In genomic region chr13:26810095-26810494, GRCh38 we compare ENCODE assay signal across 22 cellular contexts. TPM values are rescaled to one million over a fixed set of nuclear protein-coding genes. Genes with fewer than 3 reads are reported as not detected.
DNase-seq lines count a peak whose midpoint lies in the region; ATAC-seq, FAIRE-seq and TF ChIP-seq lines count a peak whose summit lies in the region.
"Had no signal": no experiment of that assay in that cellular context is flagged by ENCODE, and none has a peak within 500 bp of the region (broad histone marks: within the 10 kb centered on the region; RNA-seq: fewer than 3 reads in every experiment).

No MANE protein-coding gene starts in this region.

- no peak for FAIRE-seq in small intestine (lab: Jason Lieb, UNC)
- FAIRE-seq: A204.1, D721Med, G401.6, GM12891, GM19239, H54 had no signal

- no peak overlapping the region for H3K27ac Mint-ChIP-seq in WTC11
- H3K27ac Mint-ChIP-seq: CD4-positive, alpha-beta T cell had no signal

- H4K20me1 ChIP-seq in hepatocyte (ENCODE audit: insufficient read depth, poor library complexity, severe bottlenecking), result no peaks in the 10 kb centered on the region

- H3K9me3 Mint-ChIP-seq in WTC11, result peaks cover 12% of the 10 kb centered on the region

- H3K27me3 Mint-ChIP-seq in WTC11 (ENCODE audit: low read depth), result no peaks in the 10 kb centered on the region

- H3K4me3 ChIP-seq in hepatocyte, result no peak overlapping the region
- no peak overlapping the region for H3K4me3 ChIP-seq in small intestine (ENCODE audit: low read depth in 1 of 2, low read length in 2 of 2)
- no peak overlapping the region for H3K4me3 ChIP-seq in colonic mucosa
- no peak overlapping the region for H3K4me3 ChIP-seq in testis
- H3K4me3 ChIP-seq: GM23248 had no signal

- no peak for DNase-seq in WTC11 (ENCODE audit: low spot score)
- DNase-seq in hepatocyte (ENCODE audit: low spot score), result no peak
- peak; percentile 46 for DNase-seq in left kidney (ENCODE audit: low read depth, low spot score)
- peak; percentile 53 for DNase-seq in small intestine
- DNase-seq in colonic mucosa, result no peak
- DNase-seq in testis, result no peak
- DNase-seq: ACHN; Caco-2; CD4-positive, alpha-beta T cell; GM23248; HCEC 1CT had no signal

- peaks cover 11% of the 10 kb centered on the region for H3K36me3 Mint-ChIP-seq in WTC11

- H3K9ac ChIP-seq in colonic mucosa (ENCODE audit: low read depth in 2 of 2, low read length in 2 of 2), result no peak overlapping the region
- H3K9ac ChIP-seq: GM23248 had no signal

- H3K4me3 Mint-ChIP-seq in WTC11, result no peak overlapping the region
- H3K4me3 Mint-ChIP-seq: CD4-positive, alpha-beta T cell had no signal

- no peaks in the 10 kb centered on the region for H3K36me3 ChIP-seq in hepatocyte (replicated peaks; ENCODE audit: insufficient read depth, low read depth)
- H3K36me3 ChIP-seq in small intestine (ENCODE audit: control insufficient read depth in 2 of 2, insufficient read depth in 2 of 2, low read length in 2 of 2), result no peaks in the 10 kb centered on the region
- H3K36me3 ChIP-seq in colonic mucosa, result no peaks in the 10 kb centered on the region
- no peaks in the 10 kb centered on the region for H3K36me3 ChIP-seq in testis (ENCODE audit: low read depth, missing control alignments)

- peaks cover 26% of the 10 kb centered on the region for H3K4me1 Mint-ChIP-seq in WTC11

- WGBS in hepatocyte (ENCODE audit: low lambda C conversion rate, missing lambda C conversion rate), result 48% methylated on average over 2 of the region's 2 CpGs
- 3 to 40% (median 22%) methylated on average over 2 of the region's 2 CpGs for WGBS in small intestine, 3 donors
- WGBS in testis, 2 donors, result 35 to 66% methylated on average over 2 of the region's 2 CpGs

- no peak for TF ChIP-seq POLR2A in testis (IDR thresholded peaks at IDR 0.05)

- H3K9me2 ChIP-seq in hepatocyte (replicated peaks; ENCODE audit: insufficient read depth), result no peaks in the 10 kb centered on the region

- H2AFZ ChIP-seq in hepatocyte, result no peak overlapping the region
- H2AFZ ChIP-seq: GM23248 had no signal

- H3K27me3 ChIP-seq in hepatocyte, result no peaks in the 10 kb centered on the region
- H3K27me3 ChIP-seq in small intestine (ENCODE audit: control insufficient read depth in 2 of 2, insufficient read depth in 2 of 2, low read length in 2 of 2), result peaks cover 0 to 2% of the 10 kb centered on the region in 2 donors
- H3K27me3 ChIP-seq in colonic mucosa, result no peaks in the 10 kb centered on the region
- no peaks in the 10 kb centered on the region for H3K27me3 ChIP-seq in testis

- CTCF ChIA-PET in WTC11 (lab: Charles Lee), result interaction anchor here (2.0 kb wide), 1 partner anchor 63 kb away, joined by 6 read pairs; no protein-coding TSS in a partner anchor

- intact Hi-C loops in colonic mucosa (cut with DNase I), result no loop called here
- intact Hi-C loops in testis (cut with DNase I; ENCODE audit: low total_unique reads), result no loop called here

- no peak overlapping the region for H3K27ac ChIP-seq in hepatocyte
- H3K27ac ChIP-seq in small intestine (ENCODE audit: low read depth in 1 of 2, low read length in 1 of 2), result no peak overlapping the region
- no peak overlapping the region for H3K27ac ChIP-seq in colonic mucosa
- H3K27ac ChIP-seq in testis, result no peak overlapping the region
- H3K27ac ChIP-seq: C4-2B, GM23248, HL-60 had no signal

- POLR2A ChIA-PET in WTC11 (lab: Charles Lee), result no interaction called here

- H3K79me2 ChIP-seq in hepatocyte, result no peaks in the 10 kb centered on the region

- peak; percentile 24; the same call in 1 of the 2 replicates for ATAC-seq in WTC11
- no peak for ATAC-seq in HG02588 (IDR thresholded peaks at IDR 0.05; ENCODE audit: unreplicated experiment)

- TF ChIP-seq CTCF in WTC11 (IDR thresholded peaks at IDR 0.05), result no peak
- TF ChIP-seq CTCF in hepatocyte (IDR thresholded peaks at IDR 0.05; ENCODE audit: poor library complexity), result no peak
- TF ChIP-seq CTCF in colonic mucosa (IDR thresholded peaks at IDR 0.05), result no peak
- TF ChIP-seq CTCF in testis (IDR thresholded peaks at IDR 0.05), result no peak

- no peaks in the 10 kb centered on the region for H3K4me1 ChIP-seq in hepatocyte (ENCODE audit: insufficient read depth)
- H3K4me1 ChIP-seq in small intestine (ENCODE audit: control insufficient read depth in 2 of 2, insufficient read depth in 1 of 2, low read depth in 1 of 2, low read length in 1 of 2), result peaks cover 0 to 3% of the 10 kb centered on the region in 2 donors
- no peaks in the 10 kb centered on the region for H3K4me1 ChIP-seq in colonic mucosa
- no peaks in the 10 kb centered on the region for H3K4me1 ChIP-seq in testis
- H3K4me1 ChIP-seq: Caco-2 had no signal

- peak overlapping the region; percentile 49 for H3K4me2 ChIP-seq in hepatocyte

- H3K9me3 ChIP-seq in hepatocyte (ENCODE audit: low read depth) (no peaks in the 10 kb centered on the region), small intestine (ENCODE audit: control insufficient read depth, low read depth) (no peaks in the 10 kb centered on the region), colonic mucosa (no peaks in the 10 kb centered on the region), testis (no peaks in the 10 kb centered on the region)
- H3K9me3 ChIP-seq: Caco-2 had no signal

TF ChIP-seq in WTC11, 78 proteins besides CTCF, POLR2A, EP300 and RAD21 (continues in another document):
- TF ChIP-seq ATF2 (CRISPR knock-in tag; IDR thresholded peaks at IDR 0.05; ENCODE audit: borderline replicate concordance, low read depth) (no peak), ZBTB21 (CRISPR knock-in tag; IDR thresholded peaks at IDR 0.05; ENCODE audit: borderline replicate concordance) (no peak), TCF7 (CRISPR knock-in tag; IDR thresholded peaks at IDR 0.05; ENCODE audit: low read depth) (no peak), ZNF396 (CRISPR knock-in tag; IDR thresholded peaks at IDR 0.05; ENCODE audit: borderline replicate concordance) (no peak), JUN (CRISPR knock-in tag; IDR thresholded peaks at IDR 0.05) (no peak), ZNF416 (CRISPR knock-in tag; IDR thresholded peaks at IDR 0.05) (no peak), FOXP4 (CRISPR knock-in tag; IDR thresholded peaks at IDR 0.05) (no peak), GTF2I (CRISPR knock-in tag; conservative IDR thresholded peaks at IDR 0.05) (no peak), ZNF671 (CRISPR knock-in tag; IDR thresholded peaks at IDR 0.05) (no peak), NR2C2 (CRISPR knock-in tag; IDR thresholded peaks at IDR 0.05) (no peak), USF1 (CRISPR knock-in tag; IDR thresholded peaks at IDR 0.05) (no peak), ZMAT4 (CRISPR knock-in tag; IDR thresholded peaks at IDR 0.05) (no peak), E2F4 (CRISPR knock-in tag; IDR thresholded peaks at IDR 0.05; ENCODE audit: borderline replicate concordance, low read depth) (no peak), ZNF423 (CRISPR knock-in tag; IDR thresholded peaks at IDR 0.05) (no peak), SOX15 (CRISPR knock-in tag; IDR thresholded peaks at IDR 0.05) (no peak)

RNA-seq across cellular contexts. Expression of gene GPR12, which starts 49.5 kb away (rescaled TPM):
- total RNA-seq in WTC11 (2021) (0.07 to 0.09 TPM in 2 of 3 replicates, not detected in the other), hepatocyte (not detected in 2 replicates), colonic mucosa (under 1 TPM; 0.05 to 0.30 TPM), testis (under 1 TPM in 1 of 2 donors, not detected in 1; 0.06 TPM)
- polyA plus RNA-seq in hepatocyte (not detected in 2 replicates), small intestine (under 1 TPM in 1 of 3 donors, not detected in 2; 0.03 TPM), testis (ENCODE audit: insufficient read depth, low read depth, low replicate concordance) (0.15 TPM)
- total RNA-seq: Caco-2; CD4-positive, alpha-beta T cell; GM23248; HT1080 had no signal
- polyA plus RNA-seq: BJ, GM23248 had no signal

Comparison
In these comparisons a context has a peak if more than half of its experiments do, and no peak if none do; other contexts are left out.
1. DNase-seq: peak in left kidney (single experiment) and small intestine (single experiment); none in WTC11 (single experiment), hepatocyte (single experiment), colonic mucosa (single experiment) and testis (single experiment).